Comparison of ENCODE assay signal across 18 cellular contexts in the genomic region with DNA sequence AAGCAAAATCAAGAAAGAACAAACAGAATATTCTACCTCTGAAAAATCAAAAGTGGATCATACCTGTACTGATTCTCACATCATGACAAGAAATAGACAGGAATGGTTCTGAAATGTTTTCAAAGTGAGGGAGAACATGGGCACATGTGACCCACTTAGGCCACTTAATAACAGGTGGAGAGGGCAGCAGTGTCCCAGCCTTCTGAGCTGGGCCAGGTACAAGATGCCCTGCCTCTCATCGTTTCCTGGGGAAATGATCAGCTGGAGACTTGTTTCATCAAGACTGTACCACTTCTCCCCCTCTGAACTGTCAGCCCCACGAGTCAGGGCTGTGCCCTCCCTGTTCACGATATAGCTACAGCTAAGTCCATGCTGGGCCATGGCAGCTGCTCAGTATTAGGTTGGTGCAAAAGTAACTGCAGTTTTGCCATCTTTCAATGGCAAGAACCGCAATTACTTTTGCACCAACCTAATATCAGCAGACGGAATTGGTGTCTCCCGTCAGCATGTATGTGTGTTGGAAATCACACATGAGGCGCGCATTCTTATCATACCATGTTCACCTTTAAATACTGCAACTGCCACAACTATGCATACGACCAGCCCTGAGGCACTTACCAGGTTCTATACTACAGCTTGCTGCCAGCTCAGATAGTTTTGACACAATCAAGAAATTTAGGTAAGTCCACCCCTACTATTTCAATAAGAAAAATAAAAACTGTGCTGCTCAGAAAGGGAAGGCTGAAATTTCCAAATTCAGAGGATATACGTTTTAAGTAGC.
DNase-seq lines count a peak whose midpoint lies in the region; ATAC-seq and TF ChIP-seq lines count a peak whose summit lies in the region.
"Had no signal": no experiment of that assay in that cellular context is flagged by ENCODE, and none has a peak within 500 bp of the region (broad histone marks: within the 10 kb centered on the region; RNA-seq: fewer than 3 reads in every experiment).

No MANE protein-coding gene starts in this region.

- TF ChIP-seq CTCF in H9 (conservative IDR thresholded peaks at IDR 0.05), result no peak
- no peak for TF ChIP-seq CTCF in PC-3 (conservative IDR thresholded peaks at IDR 0.05; ENCODE audit: low read depth, low read length)
- TF ChIP-seq CTCF in glutamatergic neuron (IDR thresholded peaks at IDR 0.05; ENCODE audit: partially characterized antibody, unreplicated experiment), result no peak
- no peak for TF ChIP-seq CTCF in sigmoid colon (IDR thresholded peaks at IDR 0.05)
- no peak for TF ChIP-seq CTCF in coronary artery (IDR thresholded peaks at IDR 0.05)

- H2BK120ac ChIP-seq in H9 (ENCODE audit: low read depth, low read length, poor library complexity, severe bottlenecking), result no peak overlapping the region

- no peak overlapping the region for H3K18ac ChIP-seq in H9 (ENCODE audit: insufficient read length, low read depth, low read length)

- H2BK5ac ChIP-seq in H9 (ENCODE audit: insufficient read length, low read length), result no peak overlapping the region

- peaks cover 2% of the 10 kb centered on the region for H4K20me1 ChIP-seq in H9 (ENCODE audit: control insufficient read depth, insufficient read depth, insufficient read length)
- no peaks in the 10 kb centered on the region for H4K20me1 ChIP-seq in PC-3 (ENCODE audit: low read length)

- H3K56ac ChIP-seq in H9 (ENCODE audit: insufficient read length, low read depth, low read length), result no peak overlapping the region

- H3K9me2 ChIP-seq in PC-3 (replicated peaks; ENCODE audit: low read length), result no peaks in the 10 kb centered on the region

- H3K4me1 ChIP-seq in H9 (ENCODE audit: insufficient read depth, low read length) (no peaks in the 10 kb centered on the region), PC-3 (ENCODE audit: insufficient read depth, low read length) (peaks cover 25% of the 10 kb centered on the region), sigmoid colon (peaks cover 0 to 63% (median 50%) of the 10 kb centered on the region in 4 donors)

- BruUV-seq in PC-3 (replicated peaks; lab: Mats Ljungman, UMichigan), result no TSS peak

- H3K9me3 ChIP-seq in H9 (ENCODE audit: control insufficient read depth, low read depth, low read length) (no peaks in the 10 kb centered on the region), PC-3 (ENCODE audit: low read length) (no peaks in the 10 kb centered on the region), sigmoid colon (no peaks in the 10 kb centered on the region)
- H3K9me3 ChIP-seq: lower lobe of right lung, ovary, upper lobe of left lung had no signal

- CTCF ChIA-PET in PC-3 (lab: Charles Lee), result no interaction called here

- no peak for ATAC-seq in PC-3
- ATAC-seq: CD8-positive, alpha-beta T cell; lower lobe of right lung; stimulated activated naive B cell treated with anti-CD40 and anti-IgM and Interleukin-4, amounts not matched to agents 10 μg/mL and 1 μg/mL and 100 μg/mL, for 72 hours had no signal

- H2AK5ac ChIP-seq in H9 (ENCODE audit: insufficient read length, low read length), result no peak overlapping the region

- H3K27ac ChIP-seq in H9 (ENCODE audit: insufficient read length, low read depth, low read length) (no peak overlapping the region), PC-3 (ENCODE audit: low read length) (peak overlapping the region; percentile 76), sigmoid colon (peak overlapping the region; percentile 45 to 72 (median 66)), coronary artery (no peak overlapping the region)
- H3K27ac ChIP-seq: ovary, upper lobe of left lung had no signal

- H3K4ac ChIP-seq in H9 (ENCODE audit: low read depth, low read length), result no peak overlapping the region

- H3K36me3 ChIP-seq in PC-3 (ENCODE audit: low read depth, low read length) (no peaks in the 10 kb centered on the region), sigmoid colon (no peaks in the 10 kb centered on the region)
- H3K36me3 ChIP-seq: ovary had no signal

- H3K4me3 ChIP-seq in PC-3 (ENCODE audit: low read length) (no peak overlapping the region), sigmoid colon (no peak overlapping the region), coronary artery (no peak overlapping the region)
- H3K4me3 ChIP-seq: lower lobe of right lung, ovary, upper lobe of left lung had no signal

- no peak overlapping the region for H2BK15ac ChIP-seq in H9 (ENCODE audit: low read depth, low read length)

- TF ChIP-seq POLR2A in sigmoid colon (IDR thresholded peaks at IDR 0.05), result no peak

- no peaks in the 10 kb centered on the region for H3K27me3 ChIP-seq in H9 (ENCODE audit: insufficient read depth, low read length)
- H3K27me3 ChIP-seq in PC-3 (ENCODE audit: low read length), result no peaks in the 10 kb centered on the region
- H3K27me3 ChIP-seq in sigmoid colon, result no peaks in the 10 kb centered on the region
- H3K27me3 ChIP-seq: ovary, upper lobe of left lung had no signal

- peaks cover 26 to 36% of the 10 kb centered on the region in 2 experiments for H3K4me1 Mint-ChIP-seq in H9
- peaks cover 37% of the 10 kb centered on the region for H3K4me1 Mint-ChIP-seq in glutamatergic neuron (ENCODE audit: low read depth, unreplicated experiment)
- peaks cover 4% of the 10 kb centered on the region for H3K4me1 Mint-ChIP-seq in T-helper 2 cell treated with Interferon-gamma antibody and Interleukin-4, amounts not matched to agents 5 μg/mL and 100 μg/mL, for 36 hours (ENCODE audit: low read depth)
- H3K4me1 Mint-ChIP-seq: stimulated activated naive B cell treated with anti-CD40 and anti-IgM and Interleukin-4, amounts not matched to agents 10 μg/mL and 1 μg/mL and 100 μg/mL, for 72 hours had no signal

- H2BK12ac ChIP-seq in H9 (ENCODE audit: insufficient read length, low read depth, low read length), result no peak overlapping the region

- no peaks in the 10 kb centered on the region for H3F3A ChIP-seq in PC-3 (ENCODE audit: low read length, unreplicated experiment)

- peaks cover 0 to 7% (median 6%) of the 10 kb centered on the region in 3 experiments; a peak in 3 of 7 replicates for H3K36me3 Mint-ChIP-seq in H9 (ENCODE audit: insufficient read depth in 1 of 3, low read depth in 3 of 3)
- H3K36me3 Mint-ChIP-seq in glutamatergic neuron (ENCODE audit: unreplicated experiment), result no peaks in the 10 kb centered on the region
- H3K36me3 Mint-ChIP-seq in T-helper 2 cell treated with Interferon-gamma antibody and Interleukin-4, amounts not matched to agents 5 μg/mL and 100 μg/mL, for 36 hours (ENCODE audit: low read depth), result no peaks in the 10 kb centered on the region

- no peak overlapping the region for H3K14ac ChIP-seq in H9 (ENCODE audit: insufficient read depth, low read length)

- H3K27me3 Mint-ChIP-seq in H9 (ENCODE audit: low read depth) (no peaks in the 10 kb centered on the region), glutamatergic neuron (ENCODE audit: unreplicated experiment) (no peaks in the 10 kb centered on the region)
- no peaks in the 10 kb centered on the region for H3K27me3 Mint-ChIP-seq in T-helper 2 cell treated with Interferon-gamma antibody and Interleukin-4, amounts not matched to agents 5 μg/mL and 100 μg/mL, for 36 hours (ENCODE audit: low read depth)
- H3K27me3 Mint-ChIP-seq: activated naive CD8-positive, alpha-beta T cell; stimulated activated naive B cell treated with anti-CD40 and anti-IgM and Interleukin-4, amounts not matched to agents 10 μg/mL and 1 μg/mL and 100 μg/mL, for 72 hours had no signal

- H3K4me3 Mint-ChIP-seq in H9 (no peak overlapping the region), glutamatergic neuron (ENCODE audit: unreplicated experiment) (peak overlapping the region; percentile 38)
- H3K4me3 Mint-ChIP-seq in T-helper 2 cell treated with Interferon-gamma antibody and Interleukin-4, amounts not matched to agents 5 μg/mL and 100 μg/mL, for 36 hours, result no peak overlapping the region
- H3K4me3 Mint-ChIP-seq: activated naive CD8-positive, alpha-beta T cell; CD8-positive, alpha-beta T cell; stimulated activated naive B cell treated with anti-CD40 and anti-IgM and Interleukin-4, amounts not matched to agents 10 μg/mL and 1 μg/mL and 100 μg/mL, for 72 hours had no signal

- no peak overlapping the region for H3K23ac ChIP-seq in H9 (ENCODE audit: insufficient read length, low read depth, low read length)

- H4K91ac ChIP-seq in H9 (ENCODE audit: insufficient read length, low read depth, low read length), result no peak overlapping the region

- H3K9ac ChIP-seq in H9 (ENCODE audit: extremely low read depth, insufficient read length, low read length) (no peak overlapping the region), PC-3 (ENCODE audit: low read length) (no peak overlapping the region)

- intact Hi-C loops in PC-3 (cut with micrococcal nuclease), result no loop called here
- intact Hi-C loops in sigmoid colon (cut with DNase I), result no loop called here

- H3K9me3 Mint-ChIP-seq in H9 (peaks cover 0 to 4% of the 10 kb centered on the region in 2 experiments; a peak in 1 of 5 replicates), glutamatergic neuron (ENCODE audit: unreplicated experiment) (peaks cover 3% of the 10 kb centered on the region)
- H3K9me3 Mint-ChIP-seq in T-helper 2 cell treated with Interferon-gamma antibody and Interleukin-4, amounts not matched to agents 5 μg/mL and 100 μg/mL, for 36 hours, result no peaks in the 10 kb centered on the region
- H3K9me3 Mint-ChIP-seq: CD8-positive, alpha-beta T cell; stimulated activated naive B cell treated with anti-CD40 and anti-IgM and Interleukin-4, amounts not matched to agents 10 μg/mL and 1 μg/mL and 100 μg/mL, for 72 hours had no signal

- POLR2A ChIA-PET in PC-3 (lab: Charles Lee; ENCODE audit: unreplicated experiment), result interaction anchor here (0.6 kb wide), 1 partner anchor 65 kb away, joined by 6 read pairs; no protein-coding TSS in a partner anchor

- H2BK20ac ChIP-seq in H9 (ENCODE audit: low read depth, low read length, poor library complexity, severe bottlenecking), result no peak overlapping the region

- H4K5ac ChIP-seq in H9 (ENCODE audit: insufficient read length, low read depth, low read length), result no peak overlapping the region

- H3K79me2 ChIP-seq in H9 (ENCODE audit: insufficient read depth, low read length) (no peaks in the 10 kb centered on the region), PC-3 (ENCODE audit: low read length) (no peaks in the 10 kb centered on the region)

- H2AFZ ChIP-seq in H9 (ENCODE audit: low read length), result no peak overlapping the region
- no peak overlapping the region for H2AFZ ChIP-seq in PC-3 (ENCODE audit: low read length)

- H3K23me2 ChIP-seq in H9 (ENCODE audit: insufficient read length, low read depth, low read length, poor library complexity, severe bottlenecking), result no peaks in the 10 kb centered on the region

- H4K8ac ChIP-seq in H9 (replicated peaks; ENCODE audit: insufficient read length, low read depth, low read length), result no peak overlapping the region

- H3K27ac Mint-ChIP-seq in H9 (0 out of 7 replicates have a peak overlapping the region, but pooled peaks of 2 of the 3 experiments have one; percentile 12 to 32), glutamatergic neuron (ENCODE audit: unreplicated experiment) (no peak overlapping the region)
- H3K27ac Mint-ChIP-seq in T-helper 2 cell treated with Interferon-gamma antibody and Interleukin-4, amounts not matched to agents 5 μg/mL and 100 μg/mL, for 36 hours, result no peak overlapping the region
- H3K27ac Mint-ChIP-seq: activated naive CD8-positive, alpha-beta T cell; CD8-positive, alpha-beta T cell; stimulated activated naive B cell treated with anti-CD40 and anti-IgM and Interleukin-4, amounts not matched to agents 10 μg/mL and 1 μg/mL and 100 μg/mL, for 72 hours had no signal

- no peaks in the 10 kb centered on the region for H3K79me1 ChIP-seq in H9 (ENCODE audit: insufficient read depth, low read depth, low read length, poor library complexity, severe bottlenecking)

- no peak for TF ChIP-seq EP300 in sigmoid colon (IDR thresholded peaks at IDR 0.05)

- H3T11ph ChIP-seq in H9 (ENCODE audit: low read length), result no peak overlapping the region

- DNase-seq in H9 (no peak), PC-3 (no peak), glutamatergic neuron (no peak), sigmoid colon (no peak), coronary artery (ENCODE audit: low spot score) (no peak), NCI-H82 treated with DMSO at 0.1 percent for 48 hours (lab: John Stamatoyannopoulos, UW; ENCODE audit: unreplicated experiment) (no peak), ureter (ENCODE audit: low spot score) (no peak)
- DNase-seq in T-helper 2 cell treated with Interferon-gamma antibody and Interleukin-4, amounts not matched to agents 5 μg/mL and 100 μg/mL, for 36 hours (ENCODE audit: low spot score), result no peak
- DNase-seq: CD8-positive, alpha-beta T cell; hippocampal formation; lower lobe of right lung; NCI-H1105; NCI-H524; ovary; stimulated activated CD4-positive, alpha-beta T cell treated with anti-CD3 and anti-CD28 coated beads, Interleukin-1b, Interleukin-23, amount 100 ng/mL, for 48 hours; stimulated activated naive B cell treated with anti-CD40 and anti-IgM and Interleukin-4, amounts not matched to agents 10 μg/mL and 1 μg/mL and 100 μg/mL, for 72 hours; upper lobe of left lung had no signal

- H3K4me2 ChIP-seq in H9 (ENCODE audit: insufficient read depth, insufficient read length, low read length) (no peak overlapping the region), PC-3 (ENCODE audit: low read length) (peak overlapping the region; percentile 56)

- WGBS in H9 (ENCODE audit: extremely low coverage, insufficient read length, low lambda C conversion rate), result no CpG with 5 or more reads among the region's 10 CpGs
- 93 to 95% methylated on average over 10 of the region's 10 CpGs for WGBS in sigmoid colon, 2 donors

Comparison
In these comparisons a context has a peak if more than half of its experiments do, and no peak if none do; other contexts are left out.
1. H3K27ac ChIP-seq: peak in PC-3 (single experiment) and sigmoid colon (4 of 4); none in H9 (single experiment) and coronary artery (0 of 2).
2. H3K27ac Mint-ChIP-seq: peak in H9 (2 of 3); none in glutamatergic neuron (single experiment) and T-helper 2 cell treated with Interferon-gamma antibody and Interleukin-4, amounts not matched to agents 5 μg/mL and 100 μg/mL, for 36 hours (single experiment).